ENCODE assay signal across 8 cellular contexts in genomic region chr2:70089220-70089945, GRCh38. TPM values are rescaled to one million over a fixed set of nuclear protein-coding genes. Genes with fewer than 3 reads are reported as not detected.
A peak's percentile ranks its signal among the peaks of the same experiment; 100 is the strongest.
DNase-seq lines count a peak whose midpoint lies in the region; ATAC-seq and TF ChIP-seq lines count a peak whose summit lies in the region.

No MANE protein-coding gene starts in this region.

- peaks cover 39% of the 10 kb centered on the region for H3K36me3 Mint-ChIP-seq in activated CD4-positive, alpha-beta memory T cell treated with anti-CD3 and anti-CD28 coated beads for 36 hours
- peaks cover 23% of the 10 kb centered on the region for H3K36me3 Mint-ChIP-seq in progenitor cell of endocrine pancreas (ENCODE audit: insufficient read depth)

- TF ChIP-seq CTCF in fibroblast of mammary gland (conservative IDR thresholded peaks at IDR 0.05; ENCODE audit: control insufficient read depth, insufficient read depth, low read depth, low read length): no peak
- TF ChIP-seq CTCF in progenitor cell of endocrine pancreas (IDR thresholded peaks at IDR 0.05; ENCODE audit: unreplicated experiment): no peak

- intact Hi-C loops in activated CD4-positive, alpha-beta memory T cell treated with anti-CD3 and anti-CD28 coated beads for 36 hours (cut with micrococcal nuclease): loop anchor here (5.0 to 10.0 kb wide), 3 partner anchors 205 to 705 kb away; partner anchors contain the start of genes AAK1, GFPT1 and SNRPG

- H3K4me3 ChIP-seq in MG63: peak overlapping the region; percentile 95
- peak overlapping the region; percentile 98 for H3K4me3 ChIP-seq in fibroblast of mammary gland (ENCODE audit: control insufficient read depth, low read depth, low read length)

- H3K4me3 Mint-ChIP-seq in activated CD4-positive, alpha-beta memory T cell treated with anti-CD3 and anti-CD28 coated beads for 36 hours: peak overlapping the region; percentile 97
- peak overlapping the region; percentile 98 for H3K4me3 Mint-ChIP-seq in progenitor cell of endocrine pancreas (ENCODE audit: low read depth)

- H3K27ac Mint-ChIP-seq in activated CD4-positive, alpha-beta memory T cell treated with anti-CD3 and anti-CD28 coated beads for 36 hours: peak overlapping the region; percentile 100
- H3K27ac Mint-ChIP-seq in progenitor cell of endocrine pancreas: peak overlapping the region; percentile 99

- POLR2A ChIA-PET in activated CD4-positive, alpha-beta memory T cell treated with anti-CD3 and anti-CD28 coated beads for 36 hours (lab: Charles Lee): interaction anchor here (0.8 to 9.6 kb wide), 13 partner anchors 11 to 195 kb away, joined by 3 to 135 read pairs (median 9); partner anchors contain the start of genes C2orf42 and MXD1

- no peaks in the 10 kb centered on the region for H3K9me3 ChIP-seq in MG63

- peaks cover 3% of the 10 kb centered on the region for H3K27me3 Mint-ChIP-seq in activated CD4-positive, alpha-beta memory T cell treated with anti-CD3 and anti-CD28 coated beads for 36 hours
- H3K27me3 Mint-ChIP-seq in progenitor cell of endocrine pancreas: no peaks in the 10 kb centered on the region

- no peaks in the 10 kb centered on the region for H3K9me3 Mint-ChIP-seq in activated CD4-positive, alpha-beta memory T cell treated with anti-CD3 and anti-CD28 coated beads for 36 hours
- H3K9me3 Mint-ChIP-seq in progenitor cell of endocrine pancreas (ENCODE audit: low read depth): no peaks in the 10 kb centered on the region

- DNase-seq in DMS53 (lab: John Stamatoyannopoulos, UW) (peak; percentile 90), MG63 (no peak), fibroblast of mammary gland (ENCODE audit: low read depth) (peak; percentile 20), progenitor cell of endocrine pancreas (ENCODE audit: low spot score, unreplicated experiment) (peak; percentile 23), NCI-H187 treated with DMSO at 0.1 percent for 48 hours (lab: John Stamatoyannopoulos, UW) (no peak)
- peak; percentile 56 for DNase-seq in activated CD4-positive, alpha-beta memory T cell treated with anti-CD3 and anti-CD28 coated beads for 36 hours

- H3K36me3 ChIP-seq in MG63: peaks cover 40% of the 10 kb centered on the region

- H3K4me1 Mint-ChIP-seq in activated CD4-positive, alpha-beta memory T cell treated with anti-CD3 and anti-CD28 coated beads for 36 hours (ENCODE audit: low read depth): peaks cover 41% of the 10 kb centered on the region
- peaks cover 22% of the 10 kb centered on the region for H3K4me1 Mint-ChIP-seq in progenitor cell of endocrine pancreas (ENCODE audit: low read depth)

- H3K27me3 ChIP-seq in MG63: no peaks in the 10 kb centered on the region

- no peak for ATAC-seq in GM19324 (IDR thresholded peaks at IDR 0.05; ENCODE audit: low FRiP score, unreplicated experiment)
- ATAC-seq in HG03159 (IDR thresholded peaks at IDR 0.05; ENCODE audit: unreplicated experiment): no peak

- CTCF ChIA-PET in activated CD4-positive, alpha-beta memory T cell treated with anti-CD3 and anti-CD28 coated beads for 36 hours (lab: Charles Lee): interaction anchor here (1.0 to 3.4 kb wide), 7 partner anchors 19 to 176 kb away, joined by 3 to 17 read pairs (median 4); partner anchors contain the start of gene MXD1

RNA-seq across cellular contexts. Expression of gene PCBP1, which starts 2.1 kb away (rescaled TPM):
- 92.9 and 104 TPM in 2 replicates for total RNA-seq in MG63 (2014; rRNA removed; shearing (Covaris generic); ENCODE audit: low replicate concordance)
- total RNA-seq in activated CD4-positive, alpha-beta memory T cell treated with anti-CD3 and anti-CD28 coated beads for 36 hours: 100 to 1,000 TPM; 444 to 449 TPM
- total RNA-seq in progenitor cell of endocrine pancreas: 295 and 305 TPM in 2 replicates

Comparison
In these comparisons a context has a peak if more than half of its experiments do, and no peak if none do; other contexts are left out.
1. DNase-seq: peak in DMS53 (single experiment), activated CD4-positive, alpha-beta memory T cell treated with anti-CD3 and anti-CD28 coated beads for 36 hours (single experiment), fibroblast of mammary gland (single experiment) and progenitor cell of endocrine pancreas (single experiment); none in MG63 (single experiment) and NCI-H187 treated with DMSO at 0.1 percent for 48 hours (single experiment).